15 cellular contexts compared by ENCODE assay signal in genomic region chrX:14670819-14671218, GRCh38.
DNase-seq lines count a peak whose midpoint lies in the region; ATAC-seq, FAIRE-seq and TF ChIP-seq lines count a peak whose summit lies in the region.
"Had no signal": no experiment of that assay in that cellular context is flagged by ENCODE, and none has a peak within 500 bp of the region (broad histone marks: within the 10 kb centered on the region; RNA-seq: fewer than 3 reads in every experiment).

No MANE protein-coding gene starts in this region.

- H3K4me1 ChIP-seq in small intestine (ENCODE audit: control insufficient read depth in 2 of 2, insufficient read depth in 1 of 2, low read depth in 1 of 2, low read length in 1 of 2) = no peaks in the 10 kb centered on the region
- H3K4me1 ChIP-seq: upper lobe of right lung had no signal

- no peak for FAIRE-seq in small intestine (lab: Jason Lieb, UNC)

- TF ChIP-seq CTCF in GM20000 (IDR thresholded peaks at IDR 0.05; ENCODE audit: extremely low read depth, missing control alignments) = no peak

- H3K27ac ChIP-seq in small intestine (ENCODE audit: low read depth in 1 of 2, low read length in 1 of 2) = no peak overlapping the region
- H3K27ac ChIP-seq: skin epidermis, upper lobe of right lung had no signal

- no peak overlapping the region for H3K4me3 ChIP-seq in small intestine (ENCODE audit: low read depth in 1 of 2, low read length in 2 of 2)
- H3K4me3 ChIP-seq: skin epidermis, upper lobe of right lung had no signal

- TF ChIP-seq POLR2A in GM18505 (IDR thresholded peaks at IDR 0.05; ENCODE audit: borderline replicate concordance, extremely low read depth, insufficient read depth, insufficient read length) = no peak

- H3K9me3 ChIP-seq in small intestine (ENCODE audit: control insufficient read depth, low read depth) = no peaks in the 10 kb centered on the region
- H3K9me3 ChIP-seq: upper lobe of right lung had no signal

- WGBS in small intestine, 3 donors = 62 to 88% (median 68%) methylated on average over 1 of the region's 1 CpG

- DNase-seq in GM20000 (ENCODE audit: low spot score) (peak; percentile 5), epidermal melanocyte (ENCODE audit: insufficient read length, low spot score) (no peak), GOT3 (lab: John Stamatoyannopoulos, UW) (no peak), 8988T (no peak), small intestine (no peak)
- DNase-seq: foreskin melanocyte; H7; IMR-90; naive thymus-derived CD8-positive, alpha-beta T cell; NCI-H2081 treated with DMSO at 0.1 percent for 48 hours; upper lobe of right lung had no signal

- ATAC-seq in GM18505 (IDR thresholded peaks at IDR 0.05; ENCODE audit: unreplicated experiment) (peak; percentile 58), HG02884 (IDR thresholded peaks at IDR 0.05; ENCODE audit: unreplicated experiment) (peak; percentile 57), HG03558 (IDR thresholded peaks at IDR 0.05; ENCODE audit: extremely low read depth, unreplicated experiment) (peak; percentile 41)
- ATAC-seq: naive thymus-derived CD8-positive, alpha-beta T cell; upper lobe of right lung had no signal

- no peaks in the 10 kb centered on the region for H3K36me3 ChIP-seq in small intestine (ENCODE audit: control insufficient read depth in 2 of 2, insufficient read depth in 2 of 2, low read length in 2 of 2)
- H3K36me3 ChIP-seq: upper lobe of right lung had no signal

- H3K27me3 ChIP-seq in small intestine (ENCODE audit: control insufficient read depth in 2 of 2, insufficient read depth in 2 of 2, low read length in 2 of 2) = no peaks in the 10 kb centered on the region
- H3K27me3 ChIP-seq: upper lobe of right lung had no signal
